ENCODE assay signal across 9 cellular contexts in the genomic region with DNA sequence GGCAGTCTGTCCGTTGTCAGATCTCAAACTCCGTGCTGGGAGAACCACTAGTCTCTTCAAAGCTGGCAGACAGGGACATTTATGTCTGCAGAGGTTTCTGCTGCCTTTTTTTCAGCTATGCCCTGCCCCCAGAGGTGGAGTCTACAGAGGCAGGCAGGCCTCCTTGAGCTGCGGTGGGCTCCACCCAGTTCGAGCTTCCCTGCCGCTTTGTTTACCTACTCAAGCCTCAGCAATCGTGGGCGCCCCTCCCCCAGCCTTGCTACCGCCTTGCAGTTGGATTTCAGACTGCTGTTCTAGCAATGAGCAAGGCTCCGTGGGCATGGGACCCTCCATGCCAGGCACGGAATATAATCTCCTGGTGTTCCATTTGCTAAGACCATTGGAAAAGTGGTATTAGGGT. TPM values are rescaled to one million over a fixed set of nuclear protein-coding genes. Genes with fewer than 3 reads are reported as not detected.
DNase-seq lines count a peak whose midpoint lies in the region; ATAC-seq lines count a peak whose summit lies in the region.
"Not testable (repeated sequence)": the region's sequence is repeated elsewhere in the genome, so short reads cannot be mapped to it uniquely, and the experiment has no call there.
"Had no signal": no experiment of that assay in that cellular context is flagged by ENCODE, and none has a peak within 500 bp of the region (broad histone marks: within the 10 kb centered on the region; RNA-seq: fewer than 3 reads in every experiment).

No MANE protein-coding gene starts in this region.

- POLR2A ChIA-PET in CD4-positive, alpha-beta memory T cell (lab: Charles Lee; ENCODE audit: partially characterized antibody), result interaction anchor here (1.0 to 6.3 kb wide), 8 partner anchors 9 to 77 kb away, joined by 3 to 76 read pairs (median 6); partner anchors contain the start of gene SPON1
- POLR2A ChIA-PET in T-cell (lab: Charles Lee); activated CD4-positive, alpha-beta T cell treated with anti-CD3 and anti-CD28 coated beads for 36 hours (lab: Charles Lee); activated CD8-positive, alpha-beta T cell treated with anti-CD3 and anti-CD28 coated beads, Interleukin-2, amount 10 ng/mL, durations not matched to agents 7 days and 5 days (lab: Charles Lee): not testable (repeated sequence)
- POLR2A ChIA-PET in naive thymus-derived CD4-positive, alpha-beta T cell (lab: Charles Lee), result interaction anchor here (0.6 to 4.8 kb wide), 5 partner anchors 14 to 69 kb away, joined by 3 to 62 read pairs (median 4); no protein-coding TSS in a partner anchor

- H3K27me3 ChIP-seq in CD4-positive, alpha-beta memory T cell (ENCODE audit: insufficient read depth, low read length); naive thymus-derived CD4-positive, alpha-beta T cell (ENCODE audit: control insufficient read depth in 2 of 2, insufficient read depth in 2 of 2, low read length in 2 of 2): not testable (repeated sequence)

- H3K27ac ChIP-seq in CD4-positive, alpha-beta memory T cell (ENCODE audit: low read depth, low read length); naive thymus-derived CD4-positive, alpha-beta T cell (ENCODE audit: low read depth, low read length): not testable (repeated sequence)

- not testable (repeated sequence) for H3K36me3 ChIP-seq in CD4-positive, alpha-beta memory T cell (ENCODE audit: insufficient read depth, low read length); naive thymus-derived CD4-positive, alpha-beta T cell (ENCODE audit: control insufficient read depth in 2 of 3, insufficient read depth in 3 of 3, low read length in 3 of 3)

- peak overlapping the region; percentile 15 to 81 (median 68) for H3K4me3 Mint-ChIP-seq in CD4-positive, alpha-beta memory T cell
- peak overlapping the region in 2 of 3 donors; percentile 60 to 79 for H3K4me3 Mint-ChIP-seq in T-cell
- not testable (repeated sequence) for H3K4me3 Mint-ChIP-seq in activated CD4-positive, alpha-beta T cell treated with anti-CD3 and anti-CD28 coated beads for 36 hours; activated CD8-positive, alpha-beta T cell treated with anti-CD3 and anti-CD28 coated beads, Interleukin-2, amount 10 ng/mL, durations not matched to agents 7 days and 5 days; activated T-helper 2 cell treated with anti-CD3 and anti-CD28 coated beads, Interferon-gamma antibody, Interleukin-2, Interleukin-4, amounts not matched to agents 10 μg/mL and 5 μg/mL and 100 μg/mL, durations not matched to agents 14 hours and 24 hours and 36 hours (ENCODE audit: low read depth); activated naive CD8-positive, alpha-beta T cell treated with anti-CD3 and anti-CD28 coated beads for 36 hours
- peak overlapping the region; percentile 56 to 82 (median 71) for H3K4me3 Mint-ChIP-seq in naive thymus-derived CD4-positive, alpha-beta T cell

- peak overlapping the region in 1 of 2 donors; percentile 13 for H3K4me3 ChIP-seq in CD4-positive, alpha-beta memory T cell (ENCODE audit: low read length in 2 of 2)
- not testable (repeated sequence) for H3K4me3 ChIP-seq in naive thymus-derived CD4-positive, alpha-beta T cell (ENCODE audit: low read length)

- not testable (repeated sequence) for ATAC-seq in T-cell (replicated peaks in 1 of 4); activated CD4-positive, alpha-beta T cell treated with anti-CD3 and anti-CD28 coated beads for 36 hours; activated CD8-positive, alpha-beta T cell treated with anti-CD3 and anti-CD28 coated beads, Interleukin-2, amount 10 ng/mL, durations not matched to agents 7 days and 5 days; naive thymus-derived CD4-positive, alpha-beta T cell

- H3K27ac Mint-ChIP-seq in CD4-positive, alpha-beta memory T cell, result peak overlapping the region in 5 of 7 donors; percentile 70 to 88 (median 81)
- H3K27ac Mint-ChIP-seq in T-cell, result peak overlapping the region; percentile 69 to 85
- not testable (repeated sequence) for H3K27ac Mint-ChIP-seq in activated CD4-positive, alpha-beta T cell treated with anti-CD3 and anti-CD28 coated beads for 36 hours; activated T-helper 2 cell treated with anti-CD3 and anti-CD28 coated beads, Interferon-gamma antibody, Interleukin-2, Interleukin-4, amounts not matched to agents 10 μg/mL and 5 μg/mL and 100 μg/mL, durations not matched to agents 14 hours and 24 hours and 36 hours; activated naive CD8-positive, alpha-beta T cell treated with anti-CD3 and anti-CD28 coated beads for 36 hours
- peak overlapping the region; percentile 45 for H3K27ac Mint-ChIP-seq in activated CD8-positive, alpha-beta T cell treated with anti-CD3 and anti-CD28 coated beads, Interleukin-2, amount 10 ng/mL, durations not matched to agents 7 days and 5 days
- H3K27ac Mint-ChIP-seq in naive thymus-derived CD4-positive, alpha-beta T cell, result peak overlapping the region; percentile 39 to 95 (median 85)

- CTCF ChIA-PET in CD4-positive, alpha-beta memory T cell (lab: Charles Lee; ENCODE audit: partially characterized antibody), result interaction anchor here (1.6 to 12.5 kb wide), 5 partner anchors 14 to 166 kb away, joined by 3 to 147 read pairs (median 13); no protein-coding TSS in a partner anchor
- CTCF ChIA-PET in T-cell (lab: Charles Lee), result interaction anchor here in 1 of 2 donors (0.8 to 1.6 kb wide), 3 partner anchors 13 to 311 kb away, joined by 3 to 5 read pairs (median 3); no protein-coding TSS in a partner anchor
- CTCF ChIA-PET in activated CD4-positive, alpha-beta T cell treated with anti-CD3 and anti-CD28 coated beads for 36 hours (lab: Charles Lee), result interaction anchor here (0.7 to 2.4 kb wide), 5 partner anchors 18 to 294 kb away, joined by 3 to 10 read pairs (median 3); no protein-coding TSS in a partner anchor
- CTCF ChIA-PET in activated CD8-positive, alpha-beta T cell treated with anti-CD3 and anti-CD28 coated beads, Interleukin-2, amount 10 ng/mL, durations not matched to agents 7 days and 5 days (lab: Charles Lee), result interaction anchor here (1.2 to 1.3 kb wide), 2 partner anchors 9 to 12 kb away, joined by 3 read pairs; no protein-coding TSS in a partner anchor
- CTCF ChIA-PET in naive thymus-derived CD4-positive, alpha-beta T cell (lab: Charles Lee), result interaction anchor here (0.6 to 4.1 kb wide), 5 partner anchors 14 to 210 kb away, joined by 3 to 19 read pairs (median 3); partner anchors contain the start of gene SPON1

- peaks cover 36 to 78% (median 52%) of the 10 kb centered on the region in 4 donors for H3K4me1 Mint-ChIP-seq in CD4-positive, alpha-beta memory T cell
- peaks cover 56 to 67% (median 62%) of the 10 kb centered on the region in 3 donors for H3K4me1 Mint-ChIP-seq in T-cell
- H3K4me1 Mint-ChIP-seq in activated CD4-positive, alpha-beta T cell treated with anti-CD3 and anti-CD28 coated beads for 36 hours, result peaks cover 48% of the 10 kb centered on the region
- peaks cover 56% of the 10 kb centered on the region for H3K4me1 Mint-ChIP-seq in activated CD8-positive, alpha-beta T cell treated with anti-CD3 and anti-CD28 coated beads, Interleukin-2, amount 10 ng/mL, durations not matched to agents 7 days and 5 days (ENCODE audit: low read depth)
- peaks cover 28% of the 10 kb centered on the region for H3K4me1 Mint-ChIP-seq in activated T-helper 2 cell treated with anti-CD3 and anti-CD28 coated beads, Interferon-gamma antibody, Interleukin-2, Interleukin-4, amounts not matched to agents 10 μg/mL and 5 μg/mL and 100 μg/mL, durations not matched to agents 14 hours and 24 hours and 36 hours (ENCODE audit: low read depth)
- peaks cover 35% of the 10 kb centered on the region for H3K4me1 Mint-ChIP-seq in activated naive CD8-positive, alpha-beta T cell treated with anti-CD3 and anti-CD28 coated beads for 36 hours
- peaks cover 20 to 70% (median 53%) of the 10 kb centered on the region in 7 donors for H3K4me1 Mint-ChIP-seq in naive thymus-derived CD4-positive, alpha-beta T cell

- H3K9me3 ChIP-seq in CD4-positive, alpha-beta memory T cell (ENCODE audit: control insufficient read depth in 1 of 2, low read length in 2 of 2); naive thymus-derived CD4-positive, alpha-beta T cell (ENCODE audit: control insufficient read depth in 2 of 3, low read length in 3 of 3): not testable (repeated sequence)

- not testable (repeated sequence) for H3K36me3 Mint-ChIP-seq in CD4-positive, alpha-beta memory T cell; activated CD4-positive, alpha-beta T cell treated with anti-CD3 and anti-CD28 coated beads for 36 hours (ENCODE audit: low read depth); activated naive CD8-positive, alpha-beta T cell treated with anti-CD3 and anti-CD28 coated beads for 36 hours
- peaks cover 17% of the 10 kb centered on the region for H3K36me3 Mint-ChIP-seq in T-cell
- H3K36me3 Mint-ChIP-seq in activated CD8-positive, alpha-beta T cell treated with anti-CD3 and anti-CD28 coated beads, Interleukin-2, amount 10 ng/mL, durations not matched to agents 7 days and 5 days (ENCODE audit: low read depth), result peaks cover 38% of the 10 kb centered on the region
- peaks cover 11% of the 10 kb centered on the region for H3K36me3 Mint-ChIP-seq in activated T-helper 2 cell treated with anti-CD3 and anti-CD28 coated beads, Interferon-gamma antibody, Interleukin-2, Interleukin-4, amounts not matched to agents 10 μg/mL and 5 μg/mL and 100 μg/mL, durations not matched to agents 14 hours and 24 hours and 36 hours (ENCODE audit: low read depth)
- peaks cover 0 to 65% (median 4%) of the 10 kb centered on the region in 5 donors for H3K36me3 Mint-ChIP-seq in naive thymus-derived CD4-positive, alpha-beta T cell

- DNase-seq in CD4-positive, alpha-beta memory T cell, result peak; percentile 48 to 60 (median 56)
- DNase-seq in T-cell, result peak; percentile 26 to 82 (median 66)
- DNase-seq in activated CD4-positive, alpha-beta T cell treated with anti-CD3 and anti-CD28 coated beads for 36 hours, result peak; percentile 37
- DNase-seq in activated CD8-positive, alpha-beta T cell treated with anti-CD3 and anti-CD28 coated beads, Interleukin-2, amount 10 ng/mL, durations not matched to agents 7 days and 5 days, result peak; percentile 50
- DNase-seq in activated T-helper 2 cell treated with anti-CD3 and anti-CD28 coated beads, Interferon-gamma antibody, Interleukin-2, Interleukin-4, amounts not matched to agents 10 μg/mL and 5 μg/mL and 100 μg/mL, durations not matched to agents 14 hours and 24 hours and 36 hours (ENCODE audit: low spot score), result peak; percentile 22
- peak; percentile 5 for DNase-seq in activated naive CD8-positive, alpha-beta T cell treated with anti-CD3 and anti-CD28 coated beads for 36 hours
- DNase-seq in naive thymus-derived CD4-positive, alpha-beta T cell, result peak in 7 of 9 donors; percentile 60 to 79 (median 76)

- H3K27me3 Mint-ChIP-seq in CD4-positive, alpha-beta memory T cell; T-cell; activated CD4-positive, alpha-beta T cell treated with anti-CD3 and anti-CD28 coated beads for 36 hours; activated CD8-positive, alpha-beta T cell treated with anti-CD3 and anti-CD28 coated beads, Interleukin-2, amount 10 ng/mL, durations not matched to agents 7 days and 5 days (ENCODE audit: low read depth); activated naive CD8-positive, alpha-beta T cell treated with anti-CD3 and anti-CD28 coated beads for 36 hours: not testable (repeated sequence)
- H3K27me3 Mint-ChIP-seq in activated T-helper 2 cell treated with anti-CD3 and anti-CD28 coated beads, Interferon-gamma antibody, Interleukin-2, Interleukin-4, amounts not matched to agents 10 μg/mL and 5 μg/mL and 100 μg/mL, durations not matched to agents 14 hours and 24 hours and 36 hours (ENCODE audit: low read depth), result peaks cover 17% of the 10 kb centered on the region
- H3K27me3 Mint-ChIP-seq in naive thymus-derived CD4-positive, alpha-beta T cell, result peaks cover 0 to 20% (median 0%) of the 10 kb centered on the region in 5 donors

- peaks cover 0 to 26% (median 18%) of the 10 kb centered on the region in 8 donors for H3K9me3 Mint-ChIP-seq in CD4-positive, alpha-beta memory T cell
- peaks cover 0 to 11% (median 5%) of the 10 kb centered on the region in 3 donors for H3K9me3 Mint-ChIP-seq in T-cell
- H3K9me3 Mint-ChIP-seq in activated CD4-positive, alpha-beta T cell treated with anti-CD3 and anti-CD28 coated beads for 36 hours (ENCODE audit: low read depth); activated CD8-positive, alpha-beta T cell treated with anti-CD3 and anti-CD28 coated beads, Interleukin-2, amount 10 ng/mL, durations not matched to agents 7 days and 5 days (ENCODE audit: insufficient read depth): not testable (repeated sequence)
- peaks cover 24% of the 10 kb centered on the region for H3K9me3 Mint-ChIP-seq in activated T-helper 2 cell treated with anti-CD3 and anti-CD28 coated beads, Interferon-gamma antibody, Interleukin-2, Interleukin-4, amounts not matched to agents 10 μg/mL and 5 μg/mL and 100 μg/mL, durations not matched to agents 14 hours and 24 hours and 36 hours
- peaks cover 11% of the 10 kb centered on the region for H3K9me3 Mint-ChIP-seq in activated naive CD8-positive, alpha-beta T cell treated with anti-CD3 and anti-CD28 coated beads for 36 hours
- H3K9me3 Mint-ChIP-seq in naive thymus-derived CD4-positive, alpha-beta T cell, result peaks cover 0 to 28% (median 10%) of the 10 kb centered on the region in 11 donors

- H3K4me1 ChIP-seq in CD4-positive, alpha-beta memory T cell (ENCODE audit: insufficient read depth, low read length), result peaks cover 56% of the 10 kb centered on the region
- peaks cover 28 to 51% of the 10 kb centered on the region in 2 donors for H3K4me1 ChIP-seq in naive thymus-derived CD4-positive, alpha-beta T cell (ENCODE audit: control insufficient read depth in 2 of 2, insufficient read depth in 2 of 2, low read length in 2 of 2)

- intact Hi-C loops in CD4-positive, alpha-beta memory T cell (cut with micrococcal nuclease); activated CD4-positive, alpha-beta T cell treated with anti-CD3 and anti-CD28 coated beads for 36 hours (cut with DNase I, micrococcal nuclease); activated T-helper 2 cell treated with anti-CD3 and anti-CD28 coated beads, Interferon-gamma antibody, Interleukin-2, Interleukin-4, amounts not matched to agents 10 μg/mL and 5 μg/mL and 100 μg/mL, durations not matched to agents 14 hours and 24 hours and 36 hours (cut with micrococcal nuclease); naive thymus-derived CD4-positive, alpha-beta T cell (cut with micrococcal nuclease): not testable (repeated sequence)

RNA-seq across cellular contexts. Expression of gene SPON1, which starts 23.7 kb away (rescaled TPM):
- total RNA-seq in CD4-positive, alpha-beta memory T cell, result 10 to 100 TPM; 58.1 to 60.4 TPM
- 1 to 10 TPM; 2.0 to 3.1 TPM for polyA plus RNA-seq in CD4-positive, alpha-beta memory T cell
- total RNA-seq in T-cell, result 10 to 100 TPM in 3 of 5 donors, 1 to 10 TPM in 2; 1.0 to 38.2 (median 28.8) TPM
- total RNA-seq in activated CD4-positive, alpha-beta T cell treated with anti-CD3 and anti-CD28 coated beads for 36 hours, result under 1 TPM; 0.26 to 0.41 TPM
- under 1 TPM; 0.42 to 0.47 TPM for total RNA-seq in activated CD8-positive, alpha-beta T cell treated with anti-CD3 and anti-CD28 coated beads, Interleukin-2, amount 10 ng/mL, durations not matched to agents 7 days and 5 days
- total RNA-seq in activated T-helper 2 cell treated with anti-CD3 and anti-CD28 coated beads, Interferon-gamma antibody, Interleukin-2, Interleukin-4, amounts not matched to agents 10 μg/mL and 5 μg/mL and 100 μg/mL, durations not matched to agents 14 hours and 24 hours and 36 hours, result 0.07 and 0.16 TPM in 2 replicates
- 1 to 10 TPM in 1 of 2 experiments, under 1 TPM in 1; 0.95 to 1.0 TPM for total RNA-seq in activated naive CD8-positive, alpha-beta T cell treated with anti-CD3 and anti-CD28 coated beads for 36 hours
- 10 to 100 TPM in 2 of 5 experiments, 1 to 10 TPM in 3; 1.6 to 20.8 (median 3.9) TPM for total RNA-seq in naive thymus-derived CD4-positive, alpha-beta T cell
- under 1 TPM; 0.35 to 0.45 TPM for polyA plus RNA-seq in naive thymus-derived CD4-positive, alpha-beta T cell
- total RNA-seq: LHCN-M2 had no signal
- polyA plus RNA-seq: CD14-positive monocyte had no signal

Comparison
In these comparisons a context has a peak if more than half of its experiments do, and no peak if none do; other contexts are left out.
1. DNase-seq: peak in every context shown above with its lines; median percentile 76 in naive thymus-derived CD4-positive, alpha-beta T cell; 66 in T-cell; 56 in CD4-positive, alpha-beta memory T cell; 50 in activated CD8-positive, alpha-beta T cell treated with anti-CD3 and anti-CD28 coated beads, Interleukin-2, amount 10 ng/mL, durations not matched to agents 7 days and 5 days; 37 in activated CD4-positive, alpha-beta T cell treated with anti-CD3 and anti-CD28 coated beads for 36 hours; 22 in activated T-helper 2 cell treated with anti-CD3 and anti-CD28 coated beads, Interferon-gamma antibody, Interleukin-2, Interleukin-4, amounts not matched to agents 10 μg/mL and 5 μg/mL and 100 μg/mL, durations not matched to agents 14 hours and 24 hours and 36 hours; 5 in activated naive CD8-positive, alpha-beta T cell treated with anti-CD3 and anti-CD28 coated beads for 36 hours.